Comparison of ENCODE assay signal across 13 cellular contexts in the genomic region with DNA sequence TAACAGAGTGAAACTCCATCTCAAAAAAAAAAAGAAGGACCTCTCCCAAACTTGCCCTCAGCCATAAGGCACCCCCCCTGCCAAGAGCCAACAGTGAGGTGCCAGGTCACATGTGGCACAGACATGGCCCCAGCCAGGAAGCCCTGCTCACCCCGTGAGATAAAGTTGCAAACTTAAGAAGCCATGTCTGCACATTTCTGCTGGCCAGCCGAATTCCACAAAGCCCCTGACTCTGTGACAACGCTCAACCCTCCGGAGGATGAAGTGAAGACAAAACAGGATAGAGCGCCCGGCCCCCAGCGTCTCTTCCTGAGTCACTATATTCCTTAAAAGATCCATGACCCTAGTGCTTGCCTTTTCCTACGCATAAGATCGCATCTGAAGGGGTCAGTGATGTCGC.
"Had no signal": no experiment of that assay in that cellular context is flagged by ENCODE, and none has a peak within 500 bp of the region (broad histone marks: within the 10 kb centered on the region; RNA-seq: fewer than 3 reads in every experiment).

No MANE protein-coding gene starts in this region.

- H3K27me3 Mint-ChIP-seq: activated CD4-positive, alpha-beta T cell treated with anti-CD3 and anti-CD28 coated beads, Interleukin-2, amount 10 ng/mL, durations not matched to agents 7 days and 5 days; activated naive CD8-positive, alpha-beta T cell treated with anti-CD3 and anti-CD28 coated beads, Interleukin-2, amount 10 ng/mL, durations not matched to agents 7 days and 5 days; stimulated activated memory B cell treated with anti-CD40 and anti-IgM and Interleukin-4, amounts not matched to agents 10 μg/mL and 1 μg/mL and 100 μg/mL, for 72 hours had no signal

- DNase-seq: activated CD4-positive, alpha-beta T cell treated with anti-CD3 and anti-CD28 coated beads, Interleukin-2, amount 10 ng/mL, durations not matched to agents 7 days and 5 days; activated CD8-positive, alpha-beta memory T cell treated with anti-CD3 and anti-CD28 coated beads for 24 hours; activated naive CD4-positive, alpha-beta T cell; activated naive CD8-positive, alpha-beta T cell treated with anti-CD3 and anti-CD28 coated beads, Interleukin-2, amount 10 ng/mL, durations not matched to agents 7 days and 5 days; anterior cingulate cortex; erythroblast; gastrocnemius medialis; stimulated activated CD4-positive, alpha-beta T cell treated with anti-CD3 and anti-CD28 coated beads, Interleukin-2, amount 100 ng/mL, for 48 hours; SW 1271; tibial artery; uterus had no signal

- H3K4me3 ChIP-seq: gastrocnemius medialis, tibial artery, uterus had no signal

- H3K36me3 ChIP-seq: gastrocnemius medialis, tibial artery, uterus had no signal

- H3K4me1 ChIP-seq: uterus had no signal

- H3K9me3 Mint-ChIP-seq: activated CD4-positive, alpha-beta T cell treated with anti-CD3 and anti-CD28 coated beads, Interleukin-2, amount 10 ng/mL, durations not matched to agents 7 days and 5 days; activated naive CD8-positive, alpha-beta T cell treated with anti-CD3 and anti-CD28 coated beads, Interleukin-2, amount 10 ng/mL, durations not matched to agents 7 days and 5 days; neural crest cell; stimulated activated memory B cell treated with anti-CD40 and anti-IgM and Interleukin-4, amounts not matched to agents 10 μg/mL and 1 μg/mL and 100 μg/mL, for 72 hours had no signal

- H3K9me3 ChIP-seq: gastrocnemius medialis, tibial artery, uterus had no signal

- H3K4me3 Mint-ChIP-seq: activated CD4-positive, alpha-beta T cell treated with anti-CD3 and anti-CD28 coated beads, Interleukin-2, amount 10 ng/mL, durations not matched to agents 7 days and 5 days; activated naive CD8-positive, alpha-beta T cell treated with anti-CD3 and anti-CD28 coated beads, Interleukin-2, amount 10 ng/mL, durations not matched to agents 7 days and 5 days; neural crest cell; stimulated activated memory B cell treated with anti-CD40 and anti-IgM and Interleukin-4, amounts not matched to agents 10 μg/mL and 1 μg/mL and 100 μg/mL, for 72 hours had no signal

- ATAC-seq: gastrocnemius medialis; stimulated activated memory B cell treated with anti-CD40 and anti-IgM and Interleukin-4, amounts not matched to agents 10 μg/mL and 1 μg/mL and 100 μg/mL, for 72 hours had no signal

- H3K27ac ChIP-seq: gastrocnemius medialis, tibial artery, uterus had no signal

- H3K27ac Mint-ChIP-seq: activated CD4-positive, alpha-beta T cell treated with anti-CD3 and anti-CD28 coated beads, Interleukin-2, amount 10 ng/mL, durations not matched to agents 7 days and 5 days; activated naive CD8-positive, alpha-beta T cell treated with anti-CD3 and anti-CD28 coated beads, Interleukin-2, amount 10 ng/mL, durations not matched to agents 7 days and 5 days; stimulated activated memory B cell treated with anti-CD40 and anti-IgM and Interleukin-4, amounts not matched to agents 10 μg/mL and 1 μg/mL and 100 μg/mL, for 72 hours had no signal

- H3K36me3 Mint-ChIP-seq: activated naive CD8-positive, alpha-beta T cell treated with anti-CD3 and anti-CD28 coated beads, Interleukin-2, amount 10 ng/mL, durations not matched to agents 7 days and 5 days; stimulated activated memory B cell treated with anti-CD40 and anti-IgM and Interleukin-4, amounts not matched to agents 10 μg/mL and 1 μg/mL and 100 μg/mL, for 72 hours had no signal

- H3K27me3 ChIP-seq: gastrocnemius medialis, tibial artery, uterus had no signal
